In the genomic region with DNA sequence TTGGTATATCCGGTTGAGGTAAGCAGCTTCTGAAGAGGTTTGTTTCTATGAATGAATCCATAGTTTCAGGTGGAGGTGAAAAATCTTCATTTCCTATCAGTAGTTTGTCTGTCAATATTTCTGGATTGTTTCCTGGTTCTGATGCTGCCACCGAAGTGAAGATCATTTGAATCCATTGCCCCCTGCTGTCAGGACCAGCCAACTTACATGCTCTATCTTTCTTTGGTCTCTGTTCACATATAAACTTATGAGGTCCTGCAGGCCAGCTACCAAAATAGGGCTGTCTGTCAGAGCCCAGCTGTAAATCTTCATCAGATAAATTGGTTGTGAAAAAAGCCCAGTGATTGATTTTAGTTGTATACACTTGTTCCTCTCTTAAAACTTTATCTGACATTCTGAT, we compare ENCODE assay signal across 8 cellular contexts. TPM values are rescaled to one million over a fixed set of nuclear protein-coding genes. Genes with fewer than 3 reads are reported as not detected.
A peak's percentile ranks its signal among the peaks of the same experiment; 100 is the strongest.
DNase-seq lines count a peak whose midpoint lies in the region; ATAC-seq and TF ChIP-seq lines count a peak whose summit lies in the region.
"Had no signal": no experiment of that assay in that cellular context is flagged by ENCODE, and none has a peak within 500 bp of the region (broad histone marks: within the 10 kb centered on the region; RNA-seq: fewer than 3 reads in every experiment).

No MANE protein-coding gene starts in this region.

- no peaks in the 10 kb centered on the region for H3K9me3 Mint-ChIP-seq in IgD-negative memory B cell
- H3K9me3 Mint-ChIP-seq: T-helper 1 cell treated with Interleukin-12 subunit alpha and Interleukin-12 subunit beta and Interleukin-4 antibody, amounts not matched to agents 30 μg/mL and 1 μg/mL, for 36 hours had no signal

- H3K9ac ChIP-seq in colonic mucosa (ENCODE audit: low read depth in 2 of 2, low read length in 2 of 2) = no peak overlapping the region

- H3K4me3 ChIP-seq in colonic mucosa = no peak overlapping the region

- H3K27ac Mint-ChIP-seq in IgD-negative memory B cell = peak overlapping the region in 2 of 3 donors; percentile 46 to 55
- H3K27ac Mint-ChIP-seq: T-helper 1 cell treated with Interleukin-12 subunit alpha and Interleukin-12 subunit beta and Interleukin-4 antibody, amounts not matched to agents 30 μg/mL and 1 μg/mL, for 36 hours had no signal

- H3K27ac ChIP-seq in colonic mucosa = no peak overlapping the region

- H3K27me3 ChIP-seq in colonic mucosa = no peaks in the 10 kb centered on the region

- no peaks in the 10 kb centered on the region for H3K27me3 Mint-ChIP-seq in IgD-negative memory B cell

- ATAC-seq in GM19351 (IDR thresholded peaks at IDR 0.05; ENCODE audit: unreplicated experiment) = peak; percentile 66

- TF ChIP-seq CTCF in colonic mucosa (IDR thresholded peaks at IDR 0.05) = no peak

- no peaks in the 10 kb centered on the region for H3K36me3 ChIP-seq in colonic mucosa

- DNase-seq in EH (ENCODE audit: low read depth) (peak; percentile 41), kidney glomerular epithelial cell (lab: John Stamatoyannopoulos, UW) (peak; percentile 4), COLO829 (ENCODE audit: low spot score) (no peak), colonic mucosa (no peak)
- peak; percentile 26 to 33 for DNase-seq in activated CD4-positive, alpha-beta T cell treated with anti-CD3 and anti-CD28 coated beads, Interleukin-2, amount 50 U/mL, for 4 hours

- peaks cover 2% of the 10 kb centered on the region for H3K36me3 Mint-ChIP-seq in IgD-negative memory B cell

- peak overlapping the region in 3 of 4 donors; percentile 28 to 82 (median 63) for H3K4me3 Mint-ChIP-seq in IgD-negative memory B cell
- H3K4me3 Mint-ChIP-seq: T-helper 1 cell treated with Interleukin-12 subunit alpha and Interleukin-12 subunit beta and Interleukin-4 antibody, amounts not matched to agents 30 μg/mL and 1 μg/mL, for 36 hours had no signal

- intact Hi-C loops in colonic mucosa (cut with DNase I) = no loop called here

- H3K4me1 Mint-ChIP-seq in IgD-negative memory B cell = peaks cover 14 to 17% (median 17%) of the 10 kb centered on the region in 3 donors

- no peaks in the 10 kb centered on the region for H3K9me3 ChIP-seq in colonic mucosa

- no peaks in the 10 kb centered on the region for H3K4me1 ChIP-seq in colonic mucosa

RNA-seq across cellular contexts. Expression of gene N4BP2L1, which starts 15.2 kb away (rescaled TPM):
- 43.1 TPM for polyA plus RNA-seq in IgD-negative memory B cell
- total RNA-seq in colonic mucosa = 10 to 100 TPM in 1 of 2 donors, 1 to 10 TPM in 1; 4.8 to 10.3 TPM

Comparison
In these comparisons a context has a peak if more than half of its experiments do, and no peak if none do; other contexts are left out.
1. DNase-seq: peak in EH (single experiment), activated CD4-positive, alpha-beta T cell treated with anti-CD3 and anti-CD28 coated beads, Interleukin-2, amount 50 U/mL, for 4 hours (2 of 2) and kidney glomerular epithelial cell (single experiment); none in COLO829 (single experiment) and colonic mucosa (single experiment).